ENCODE assay signal across 8 cellular contexts in genomic region chr7:116122972-116123595, GRCh38.
A peak's percentile ranks its signal among the peaks of the same experiment; 100 is the strongest.
DNase-seq lines count a peak whose midpoint lies in the region; ATAC-seq and TF ChIP-seq lines count a peak whose summit lies in the region.

No MANE protein-coding gene starts in this region.

- H3K36me3 ChIP-seq in HCT116 (ENCODE audit: control insufficient read depth in 1 of 2, insufficient read depth in 2 of 2, low read length in 2 of 2), result no peaks in the 10 kb centered on the region

- 0 out of 4 replicates have a peak, but pooled peaks cover 0 to under 1% of the 10 kb centered on the region in 2 experiments for H3K9me3 ChIP-seq in HCT116 (ENCODE audit: control insufficient read depth in 1 of 2, insufficient read depth in 1 of 2, low read depth in 1 of 2, low read length in 2 of 2)

- no peak overlapping the region for H3K4me2 ChIP-seq in HCT116 (ENCODE audit: low read length)

- no peaks in the 10 kb centered on the region for H3K79me2 ChIP-seq in HCT116 (ENCODE audit: insufficient read depth, low read length)

- H3K4me1 ChIP-seq in HCT116 (ENCODE audit: control insufficient read depth in 1 of 2, insufficient read depth in 2 of 2, low read length in 2 of 2), result no peaks in the 10 kb centered on the region

- H3K4me3 Mint-ChIP-seq in nephron progenitor cell, result no peak overlapping the region

- in situ Hi-C loops in G401 (cut with HindIII; ENCODE audit: low sequenced_read_pairs), result no loop called here

- H3K9me2 ChIP-seq in HCT116 (ENCODE audit: insufficient read depth), result no peaks in the 10 kb centered on the region

- RAD21 ChIA-PET in HCT116 (lab: Charles Lee; ENCODE audit: low non-redundant PET in 1 of 2, low total read pairs in 2 of 2, uncharacterized antibody in 2 of 2, unreplicated experiment in 2 of 2), result no interaction called here

- CTCF ChIA-PET in HCT116 (lab: Charles Lee), result interaction anchor here (0.9 to 1.5 kb wide), 2 partner anchors 8 to 10 kb away, joined by 3 read pairs; no protein-coding TSS in a partner anchor

- no peak overlapping the region for H3K27ac ChIP-seq in HCT116 (ENCODE audit: low read depth, low read length)

- H3K27me3 Mint-ChIP-seq in nephron progenitor cell (ENCODE audit: low read depth, poor library complexity), result peaks cover 8% of the 10 kb centered on the region

- no TSS peak for BruUV-seq in HCT116 (replicated peaks; lab: Mats Ljungman, UMichigan)

- peak overlapping the region; percentile 67 for H2AFZ ChIP-seq in HCT116 (ENCODE audit: low read depth, low read length, poor library complexity, severe bottlenecking)

- peaks cover 6% of the 10 kb centered on the region for H3K36me3 Mint-ChIP-seq in nephron progenitor cell (ENCODE audit: low read depth)

- peak; percentile 12 for DNase-seq in G401 (ENCODE audit: low spot score)
- DNase-seq in HCT116 (ENCODE audit: low read depth, low spot score), result peak; percentile 32
- DNase-seq in NCI-H748 treated with DMSO at 0.1 percent for 48 hours (lab: John Stamatoyannopoulos, UW), result peak; percentile 42
- DNase-seq in dedifferentiated amniotic fluid mesenchymal stem cell (ENCODE audit: extremely low spot score), result peak; percentile 56
- DNase-seq in nephron progenitor cell, result peak; percentile 6
- no peak for DNase-seq in hepatic stellate cell (ENCODE audit: low spot score)
- no peak for DNase-seq in activated effector memory CD4-positive, alpha-beta T cell treated with anti-CD3 and anti-CD28 coated beads, Interleukin-2, amount 50 U/mL, for 16 hours

- peaks cover 18% of the 10 kb centered on the region for H3K9me3 Mint-ChIP-seq in nephron progenitor cell

- intact Hi-C loops in HCT116 (cut with micrococcal nuclease), result loop anchor here (5.0 kb wide), 1 partner anchor 271 kb away; no protein-coding TSS in a partner anchor

- no peak overlapping the region for H3K27ac Mint-ChIP-seq in nephron progenitor cell

- no peak overlapping the region for H3K9ac ChIP-seq in HCT116 (ENCODE audit: low read length)

- peaks cover 6% of the 10 kb centered on the region for H3K4me1 Mint-ChIP-seq in nephron progenitor cell

- TF ChIP-seq CTCF in HCT116 (IDR thresholded peaks at IDR 0.05 in 2 of 3, conservative IDR thresholded peaks at IDR 0.05 in 1 of 3; ENCODE audit: borderline replicate concordance in 1 of 3, insufficient read depth in 1 of 3, low read depth in 2 of 3, low read length in 2 of 3) (peak; percentile 46 to 79 (median 73); a peak in 5 of 6 replicates), nephron progenitor cell (IDR thresholded peaks at IDR 0.05) (peak; percentile 77)

- POLR2A ChIA-PET in HCT116 (lab: Charles Lee), result no interaction called here

- H4K20me1 ChIP-seq in HCT116 (ENCODE audit: insufficient read depth), result no peaks in the 10 kb centered on the region

- no peak for TF ChIP-seq POLR2A in HCT116 (IDR thresholded peaks at IDR 0.05; ENCODE audit: borderline replicate concordance, extremely low read depth, insufficient read depth, insufficient read length)

- no peaks in the 10 kb centered on the region for H3K27me3 ChIP-seq in HCT116 (ENCODE audit: insufficient read depth, low read length)

- ATAC-seq in HCT116 (no peak; the same call in 1 of the 2 replicates), GM19463 (IDR thresholded peaks at IDR 0.05; ENCODE audit: unreplicated experiment) (no peak)

- peak; percentile 79 for TF ChIP-seq RAD21 in HCT116 (IDR thresholded peaks at IDR 0.05; ENCODE audit: low read depth)

- H3K4me3 ChIP-seq in HCT116 (replicated peaks in 1 of 2; ENCODE audit: low read depth in 1 of 2, low read length in 2 of 2), result no peak overlapping the region

TF ChIP-seq in HCT116, 20 proteins besides CTCF, POLR2A, EP300 and RAD21:
- TF ChIP-seq YY1 (IDR thresholded peaks at IDR 0.05; ENCODE audit: extremely low read depth, insufficient replicate concordance, low read depth, low read length) (no peak), MAX (IDR thresholded peaks at IDR 0.05) (no peak), TCF7L2 (IDR thresholded peaks at IDR 0.05; ENCODE audit: borderline replicate concordance, extremely low read depth, insufficient read depth, insufficient read length) (no peak), FOSL1 (IDR thresholded peaks at IDR 0.05; ENCODE audit: low read depth) (no peak), ELF1 (IDR thresholded peaks at IDR 0.05; ENCODE audit: borderline replicate concordance, low read depth) (no peak), CBX3 (IDR thresholded peaks at IDR 0.05; ENCODE audit: low read depth) (no peak), SIN3A (IDR thresholded peaks at IDR 0.05; ENCODE audit: low read depth) (no peak), ZFX (IDR thresholded peaks at IDR 0.05) (no peak), EGR1 (IDR thresholded peaks at IDR 0.05; ENCODE audit: low read depth) (no peak), EZH2phosphoT487 (IDR thresholded peaks at IDR 0.05; ENCODE audit: borderline replicate concordance) (no peak), REST (IDR thresholded peaks at IDR 0.05; ENCODE audit: low read depth) (no peak), ATF3 (IDR thresholded peaks at IDR 0.05) (no peak), ZNF274 (IDR thresholded peaks at IDR 0.05; ENCODE audit: low read depth, low read length) (no peak), JUND (IDR thresholded peaks at IDR 0.05) (no peak), SRF (IDR thresholded peaks at IDR 0.05; ENCODE audit: low read depth) (no peak), CEBPB (IDR thresholded peaks at IDR 0.05; ENCODE audit: low read depth) (no peak), ZBTB33 (IDR thresholded peaks at IDR 0.05; ENCODE audit: extremely low read depth, insufficient replicate concordance, low read length) (no peak), EZH2 (IDR thresholded peaks at IDR 0.05) (no peak), SP1 (IDR thresholded peaks at IDR 0.05; ENCODE audit: low read depth) (no peak)

Comparison
In these comparisons a context has a peak if more than half of its experiments do, and no peak if none do; other contexts are left out.
1. DNase-seq: peak in G401 (single experiment), HCT116 (single experiment), NCI-H748 treated with DMSO at 0.1 percent for 48 hours (single experiment), dedifferentiated amniotic fluid mesenchymal stem cell (single experiment) and nephron progenitor cell (single experiment); none in hepatic stellate cell (single experiment) and activated effector memory CD4-positive, alpha-beta T cell treated with anti-CD3 and anti-CD28 coated beads, Interleukin-2, amount 50 U/mL, for 16 hours (single experiment).